13 cellular contexts compared by ENCODE assay signal in the genomic region with DNA sequence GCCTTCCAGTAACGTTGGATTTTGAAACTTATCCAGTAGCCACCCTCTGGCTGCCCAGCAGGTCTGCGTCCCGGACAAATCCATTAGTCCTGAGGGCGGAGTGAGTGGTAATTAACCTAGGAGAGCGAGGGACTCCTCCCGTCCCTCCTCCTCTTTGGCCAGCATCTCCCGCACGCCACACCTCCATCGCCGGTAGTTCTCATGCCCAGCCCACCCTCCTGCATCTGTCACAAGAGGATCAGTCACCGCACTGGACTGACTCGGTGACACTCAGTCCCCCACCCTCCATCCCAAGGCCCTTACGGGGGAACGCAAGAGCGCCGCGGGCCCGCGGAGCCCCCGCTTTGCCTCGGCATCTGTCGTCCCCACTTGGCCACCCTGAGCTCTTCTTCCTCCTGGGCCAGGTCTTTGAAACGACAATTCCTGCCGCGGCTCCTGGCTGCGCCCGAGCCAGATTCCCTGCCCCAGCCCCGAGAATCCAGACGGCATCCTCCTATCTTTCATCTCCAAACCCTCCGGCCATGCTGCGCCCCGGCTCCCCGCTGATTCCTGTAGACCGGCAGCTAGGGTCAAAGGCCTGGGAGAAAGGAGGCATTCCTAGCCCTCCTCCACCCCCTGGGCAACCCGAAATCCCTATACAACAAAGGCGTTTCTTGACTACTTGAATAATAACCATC.
A peak's percentile ranks its signal among the peaks of the same experiment; 100 is the strongest.
DNase-seq lines count a peak whose midpoint lies in the region; ATAC-seq and TF ChIP-seq lines count a peak whose summit lies in the region.
"Had no signal": no experiment of that assay in that cellular context is flagged by ENCODE, and none has a peak within 500 bp of the region (broad histone marks: within the 10 kb centered on the region; RNA-seq: fewer than 3 reads in every experiment).

No MANE protein-coding gene starts in this region.

- no peak for TF ChIP-seq RAD21 in SK-N-SH (IDR thresholded peaks at IDR 0.05; ENCODE audit: low read length)

- peaks cover 0 to 7% of the 10 kb centered on the region in 2 experiments; a peak in 2 of 4 replicates for H3K4me1 ChIP-seq in SK-N-SH (ENCODE audit: control insufficient read depth in 1 of 2, insufficient read depth in 2 of 2, low read depth in 1 of 2, low read length in 1 of 2)
- H3K4me1 ChIP-seq in osteoblast (ENCODE audit: insufficient read depth, low read length), result no peaks in the 10 kb centered on the region

- H4K20me1 ChIP-seq in SK-N-SH (ENCODE audit: insufficient read depth) (no peaks in the 10 kb centered on the region), osteoblast (ENCODE audit: insufficient read depth, low read length) (no peaks in the 10 kb centered on the region)

- no peaks in the 10 kb centered on the region for H3F3A ChIP-seq in SK-N-SH (replicated peaks; ENCODE audit: insufficient read depth)

- no peak for TF ChIP-seq EP300 in SK-N-SH (IDR thresholded peaks at IDR 0.05; ENCODE audit: borderline replicate concordance in 1 of 2, low read depth in 1 of 2, low read length in 1 of 2)

- H3K27ac ChIP-seq in SK-N-SH (ENCODE audit: low read depth in 2 of 2, low read length in 1 of 2), result no peak overlapping the region
- no peak overlapping the region for H3K27ac ChIP-seq in osteoblast (ENCODE audit: low read depth, low read length)
- H3K27ac ChIP-seq: SK-N-MC had no signal

- H3K4me3 ChIP-seq in SK-N-SH (ENCODE audit: low read depth in 2 of 2, low read length in 1 of 2) (peak overlapping the region; percentile 39 to 43; a peak in 3 of 4 replicates), fibroblast of villous mesenchyme (ENCODE audit: low read depth, low read length) (peak overlapping the region; percentile 26), osteoblast (ENCODE audit: insufficient read depth, low read length) (peak overlapping the region; percentile 63)
- H3K4me3 ChIP-seq: GM12878, MG63, SK-N-MC had no signal

- H3K9me3 Mint-ChIP-seq in activated CD8-positive, alpha-beta T cell treated with anti-CD3 and anti-CD28 coated beads for 36 hours, result no peaks in the 10 kb centered on the region
- H3K9me3 Mint-ChIP-seq: activated T-helper 1 cell treated with anti-CD3 and anti-CD28 coated beads, Interleukin-12 subunit alpha, Interleukin-12 subunit beta, Interleukin-2, Interleukin-4 antibody, amounts not matched to agents 30 ng/mL and 10 ng/mL and 1 ng/mL, durations not matched to agents 14 hours and 24 hours and 36 hours had no signal

- no peak overlapping the region for H3K27ac Mint-ChIP-seq in activated CD8-positive, alpha-beta T cell treated with anti-CD3 and anti-CD28 coated beads for 36 hours
- H3K27ac Mint-ChIP-seq: activated T-helper 1 cell treated with anti-CD3 and anti-CD28 coated beads, Interleukin-12 subunit alpha, Interleukin-12 subunit beta, Interleukin-2, Interleukin-4 antibody, amounts not matched to agents 30 ng/mL and 10 ng/mL and 1 ng/mL, durations not matched to agents 14 hours and 24 hours and 36 hours had no signal

- H3K79me2 ChIP-seq in SK-N-SH (ENCODE audit: insufficient read depth), result no peaks in the 10 kb centered on the region
- H3K79me2 ChIP-seq in osteoblast (ENCODE audit: insufficient read depth, low read length), result no peaks in the 10 kb centered on the region

- no peaks in the 10 kb centered on the region for H3K9me3 ChIP-seq in SK-N-SH
- no peaks in the 10 kb centered on the region for H3K9me3 ChIP-seq in osteoblast (ENCODE audit: low read depth, low read length)
- H3K9me3 ChIP-seq: MG63 had no signal

- H3K4me2 ChIP-seq in SK-N-SH (peak overlapping the region; percentile 67; the same call in 1 of the 2 replicates), osteoblast (ENCODE audit: insufficient read depth, low read length) (peak overlapping the region; percentile 82)

- WGBS in SK-N-SH (ENCODE audit: low lambda C conversion rate), result 20% methylated on average over 28 of the region's 36 CpGs

- TF ChIP-seq CTCF in SK-N-SH (IDR thresholded peaks at IDR 0.05) (no peak), fibroblast of villous mesenchyme (IDR thresholded peaks at IDR 0.05; ENCODE audit: insufficient read depth, low read depth, low read length) (no peak), osteoblast (IDR thresholded peaks at IDR 0.05; ENCODE audit: extremely low read depth, low read depth, low read length) (no peak)
- no peak for TF ChIP-seq CTCF in activated CD8-positive, alpha-beta T cell treated with anti-CD3 and anti-CD28 coated beads for 36 hours (IDR thresholded peaks at IDR 0.05)

- H3K36me3 ChIP-seq in SK-N-SH (replicated peaks in 1 of 2; ENCODE audit: control insufficient read depth in 1 of 2, insufficient read depth in 2 of 2, low read length in 1 of 2) (no peaks in the 10 kb centered on the region), osteoblast (ENCODE audit: insufficient read depth, low read length) (no peaks in the 10 kb centered on the region)
- H3K36me3 ChIP-seq: MG63 had no signal

- H3K4me3 Mint-ChIP-seq in activated CD8-positive, alpha-beta T cell treated with anti-CD3 and anti-CD28 coated beads for 36 hours, result no peak overlapping the region
- H3K4me3 Mint-ChIP-seq: activated T-helper 1 cell treated with anti-CD3 and anti-CD28 coated beads, Interleukin-12 subunit alpha, Interleukin-12 subunit beta, Interleukin-2, Interleukin-4 antibody, amounts not matched to agents 30 ng/mL and 10 ng/mL and 1 ng/mL, durations not matched to agents 14 hours and 24 hours and 36 hours had no signal

- H3K36me3 Mint-ChIP-seq in activated CD8-positive, alpha-beta T cell treated with anti-CD3 and anti-CD28 coated beads for 36 hours (ENCODE audit: low read depth), result no peaks in the 10 kb centered on the region

- no peaks in the 10 kb centered on the region for H3K9me2 ChIP-seq in SK-N-SH

- H3K27me3 Mint-ChIP-seq in activated CD8-positive, alpha-beta T cell treated with anti-CD3 and anti-CD28 coated beads for 36 hours, result peaks cover 12% of the 10 kb centered on the region

- H3K4me1 Mint-ChIP-seq in activated CD8-positive, alpha-beta T cell treated with anti-CD3 and anti-CD28 coated beads for 36 hours (ENCODE audit: low read depth), result peaks cover 1% of the 10 kb centered on the region

- H2AFZ ChIP-seq in SK-N-SH (ENCODE audit: low read depth) (peak overlapping the region; percentile 68; the same call in 1 of the 2 replicates), osteoblast (ENCODE audit: low read length) (peak overlapping the region; percentile 39)

- no peak for ATAC-seq in activated CD8-positive, alpha-beta T cell treated with anti-CD3 and anti-CD28 coated beads for 36 hours
- ATAC-seq: GM12878 had no signal

- H3K27me3 ChIP-seq in SK-N-SH (ENCODE audit: insufficient read depth) (no peaks in the 10 kb centered on the region), osteoblast (ENCODE audit: insufficient read depth, low read length) (peaks cover 3% of the 10 kb centered on the region)
- H3K27me3 ChIP-seq: MG63 had no signal

- H3K9ac ChIP-seq in SK-N-SH, result no peak overlapping the region

- CTCF ChIA-PET in SK-N-SH (lab: Yijun Ruan, JAX), result no interaction called here
- CTCF ChIA-PET in activated CD8-positive, alpha-beta T cell treated with anti-CD3 and anti-CD28 coated beads for 36 hours (lab: Charles Lee), result interaction anchor here (1.3 kb wide), 1 partner anchor 122 kb away, joined by 4 read pairs; no protein-coding TSS in a partner anchor

- intact Hi-C loops in activated CD8-positive, alpha-beta T cell treated with anti-CD3 and anti-CD28 coated beads for 36 hours (cut with micrococcal nuclease), result no loop called here

- POLR2A ChIA-PET in SK-N-SH (lab: Yijun Ruan, JAX), result no interaction called here
- POLR2A ChIA-PET in activated CD8-positive, alpha-beta T cell treated with anti-CD3 and anti-CD28 coated beads for 36 hours (lab: Charles Lee), result no interaction called here

- DNase-seq in ELR (ENCODE audit: low read depth) (peak; percentile 17), SK-N-SH (peak; percentile 82), fibroblast of villous mesenchyme (ENCODE audit: low read depth) (no peak), osteoblast (ENCODE audit: insufficient read length, low spot score, missing footprints) (peak; percentile 60), nucleus accumbens (lab: John Stamatoyannopoulos, UW) (no peak), NCI-H187 (lab: John Stamatoyannopoulos, UW) (no peak)
- no peak for DNase-seq in activated CD8-positive, alpha-beta T cell treated with anti-CD3 and anti-CD28 coated beads for 36 hours
- DNase-seq in stimulated activated CD4-positive, alpha-beta T cell treated with anti-CD3 and anti-CD28 coated beads, Interleukin-15, amount 100 ng/mL, for 24 hours, result no peak
- DNase-seq: activated CD4-positive, CD25-positive, alpha-beta regulatory T cell treated with anti-CD3 and anti-CD28 coated beads, Interleukin-2, amount 50 U/mL, for 72 hours; MG63 had no signal

TF ChIP-seq in SK-N-SH, 30 proteins besides CTCF, POLR2A, EP300 and RAD21:
- TF ChIP-seq MEF2A (IDR thresholded peaks at IDR 0.05; ENCODE audit: borderline replicate concordance, low read depth) (no peak), GATA2 (CRISPR knock-in tag; IDR thresholded peaks at IDR 0.05) (peak; percentile 73), RXRA (IDR thresholded peaks at IDR 0.05; ENCODE audit: borderline replicate concordance, low read depth) (no peak)
TF ChIP-seq in SK-N-SH: peak in this region for 1.

Comparison
In these comparisons a context has a peak if more than half of its experiments do, and no peak if none do; other contexts are left out.
1. DNase-seq: peak in ELR (single experiment), SK-N-SH (single experiment) and osteoblast (single experiment); none in fibroblast of villous mesenchyme (single experiment), nucleus accumbens (0 of 56), NCI-H187 (0 of 2), activated CD8-positive, alpha-beta T cell treated with anti-CD3 and anti-CD28 coated beads for 36 hours (single experiment) and stimulated activated CD4-positive, alpha-beta T cell treated with anti-CD3 and anti-CD28 coated beads, Interleukin-15, amount 100 ng/mL, for 24 hours (single experiment).
2. Peak in every context shown above with its lines, with median percentiles within 50 percentile points of each other: H3K4me3 ChIP-seq.